In genomic region chr20:37347347-37347823, GRCh38 we compare ENCODE assay signal across 9 cellular contexts. TPM values are rescaled to one million over a fixed set of nuclear protein-coding genes. Genes with fewer than 3 reads are reported as not detected.
DNase-seq lines count a peak whose midpoint lies in the region; ATAC-seq, FAIRE-seq and TF ChIP-seq lines count a peak whose summit lies in the region.
"Had no signal": no experiment of that assay in that cellular context is flagged by ENCODE, and none has a peak within 500 bp of the region (broad histone marks: within the 10 kb centered on the region; RNA-seq: fewer than 3 reads in every experiment).

No MANE protein-coding gene starts in this region.

- 88% methylated on average over 7 of the region's 7 CpGs for WGBS in A549 (ENCODE audit: missing lambda C conversion rate)

- TF ChIP-seq EP300 in A549 (IDR thresholded peaks at IDR 0.05): no peak

- no peak for ATAC-seq in A549

- POLR2A ChIA-PET in A549 (lab: Yijun Ruan, JAX): no interaction called here

- H3K9me3 Mint-ChIP-seq in brain: peaks cover 0 to 11% (median 2%) of the 10 kb centered on the region in 5 experiments

- H3K4me2 ChIP-seq in A549: peak overlapping the region; percentile 93

- TF ChIP-seq POLR2A in A549 (IDR thresholded peaks at IDR 0.05; ENCODE audit: low read length) (no peak), GM12892 (IDR thresholded peaks at IDR 0.05; ENCODE audit: low read depth, low read length) (no peak)

- H3K36me3 ChIP-seq in muscle layer of duodenum (ENCODE audit: control insufficient read depth in 1 of 2, insufficient read depth in 2 of 2, low read length in 2 of 2): peaks cover 5 to 13% of the 10 kb centered on the region in 2 donors

- H3K27me3 Mint-ChIP-seq in brain: peaks cover 4% of the 10 kb centered on the region

- TF ChIP-seq RAD21 in A549 (conservative IDR thresholded peaks at IDR 0.05 in 1 of 2, IDR thresholded peaks at IDR 0.05 in 1 of 2): no peak

- intact Hi-C loops in cardiac septum (cut with DNase I): no loop called here

- DNase-seq in A549 (ENCODE audit: low read depth in 1 of 2, low spot score in 1 of 2) (no peak), GM12892 (ENCODE audit: insufficient read length) (peak; percentile 3), medulla oblongata (ENCODE audit: extremely low spot score) (no peak), kidney tubule cell (ENCODE audit: low spot score) (no peak), cardiac septum (ENCODE audit: low spot score) (no peak), glomerular visceral epithelial cell (ENCODE audit: extremely low spot score) (no peak)
- DNase-seq: Right ventricle myocardium superior had no signal

- CTCF ChIA-PET in A549 (lab: Yijun Ruan, JAX): interaction anchor here (0.9 to 3.8 kb wide), 5 partner anchors 9 to 67 kb away, joined by 3 to 19 read pairs (median 4); no protein-coding TSS in a partner anchor

- H3K4me3 Mint-ChIP-seq in brain: peak overlapping the region; percentile 61 to 88 (median 75)

- peak overlapping the region; percentile 23 to 93 (median 62) for H3K27ac Mint-ChIP-seq in brain

- peak overlapping the region; percentile 99 to 100 for H3K27ac ChIP-seq in A549
- H3K27ac ChIP-seq in muscle layer of duodenum (ENCODE audit: low read length): peak overlapping the region; percentile 26

- H3K4me3 ChIP-seq in A549 (peak overlapping the region; percentile 89), muscle layer of duodenum (ENCODE audit: low read depth in 1 of 2, low read length in 2 of 2) (peak overlapping the region; percentile 50 to 60)

- no peaks in the 10 kb centered on the region for H3K9me3 ChIP-seq in A549
- H3K9me3 ChIP-seq in muscle layer of duodenum (ENCODE audit: control insufficient read depth in 1 of 2, low read length in 2 of 2): no peaks in the 10 kb centered on the region

- H3K27me3 ChIP-seq in muscle layer of duodenum (ENCODE audit: low read depth, low read length): no peaks in the 10 kb centered on the region

- TF ChIP-seq CTCF in A549 (IDR thresholded peaks at IDR 0.05): no peak
- no peak for TF ChIP-seq CTCF in brain (conservative IDR thresholded peaks at IDR 0.05)

- no peak for FAIRE-seq in A549 (lab: Jason Lieb, UNC)
- peak; percentile 40 for FAIRE-seq in GM12892 (lab: Jason Lieb, UNC)

- peaks cover 85% of the 10 kb centered on the region for H3K4me1 ChIP-seq in A549
- peaks cover 0 to 31% of the 10 kb centered on the region in 2 donors for H3K4me1 ChIP-seq in muscle layer of duodenum (ENCODE audit: control insufficient read depth in 1 of 2, insufficient read depth in 2 of 2, low read length in 2 of 2)

- peaks cover 52% of the 10 kb centered on the region for H3K36me3 Mint-ChIP-seq in brain

- H3K4me1 Mint-ChIP-seq in brain: peaks cover 30% of the 10 kb centered on the region

TF ChIP-seq in A549, 52 proteins besides CTCF, POLR2A, EP300 and RAD21:
- no peak for TF ChIP-seq RARB (CRISPR knock-in tag; IDR thresholded peaks at IDR 0.05)
- TF ChIP-seq JUN (IDR thresholded peaks at IDR 0.05): no peak
- no peak for TF ChIP-seq NPAS2 (CRISPR knock-in tag; IDR thresholded peaks at IDR 0.05; ENCODE audit: borderline replicate concordance)
- TF ChIP-seq CHD4 (IDR thresholded peaks at IDR 0.05; ENCODE audit: borderline replicate concordance): no peak
- no peak for TF ChIP-seq ESRRA (IDR thresholded peaks at IDR 0.05; ENCODE audit: borderline replicate concordance, low read length)

RNA-seq across cellular contexts. Expression of gene SRC, which starts 1.4 kb away (rescaled TPM):
- polyA plus RNA-seq in A549 (2011; rRNA removed) (154 and 212 TPM in 2 replicates), A549 (2017; fragmentation: RNase III; extraction: RNeasy Plus Mini Kit Qiagen cat#74134 plus additional on column Dnase treatment) (133 to 139 TPM (median 134 TPM) in 3 replicates), brain (ENCODE audit: insufficient read depth, low read depth, low replicate concordance) (60.3 TPM)
- polyA plus RNA-seq in A549 (2012; cell fraction: cytosol; rRNA removed): 122 and 170 TPM in 2 replicates
- polyA plus RNA-seq in A549 (2012; cell fraction: nucleus; rRNA removed): 500 and 511 TPM in 2 replicates
- 278 and 313 TPM in 2 replicates for polyA minus RNA-seq in A549 (2011; rRNA and poly(A)+ RNA removed)
- 18.6 TPM for polyA plus RNA-seq in GM12892 (2012; ENCODE audit: missing spikeins)
- 5.0 TPM for total RNA-seq in cardiac septum

RNA-seq across cellular contexts. Expression of gene MANBAL, which starts 57.9 kb away (rescaled TPM):
- polyA plus RNA-seq in A549 (2011; rRNA removed) (104 and 131 TPM in 2 replicates), A549 (2017; fragmentation: RNase III; extraction: RNeasy Plus Mini Kit Qiagen cat#74134 plus additional on column Dnase treatment) (95.3 to 102 TPM (median 95.9 TPM) in 3 replicates), brain (ENCODE audit: insufficient read depth, low read depth, low replicate concordance) (164 TPM)
- 150 and 172 TPM in 2 replicates for polyA plus RNA-seq in A549 (2012; cell fraction: cytosol; rRNA removed)
- 85.9 and 115 TPM in 2 replicates for polyA plus RNA-seq in A549 (2012; cell fraction: nucleus; rRNA removed)
- polyA minus RNA-seq in A549 (2011; rRNA and poly(A)+ RNA removed): 75.9 and 80.4 TPM in 2 replicates
- 26.6 TPM for polyA plus RNA-seq in GM12892 (2012; ENCODE audit: missing spikeins)
- 20.5 TPM for total RNA-seq in cardiac septum
